ENCODE assay signal across 8 cellular contexts in the genomic region with DNA sequence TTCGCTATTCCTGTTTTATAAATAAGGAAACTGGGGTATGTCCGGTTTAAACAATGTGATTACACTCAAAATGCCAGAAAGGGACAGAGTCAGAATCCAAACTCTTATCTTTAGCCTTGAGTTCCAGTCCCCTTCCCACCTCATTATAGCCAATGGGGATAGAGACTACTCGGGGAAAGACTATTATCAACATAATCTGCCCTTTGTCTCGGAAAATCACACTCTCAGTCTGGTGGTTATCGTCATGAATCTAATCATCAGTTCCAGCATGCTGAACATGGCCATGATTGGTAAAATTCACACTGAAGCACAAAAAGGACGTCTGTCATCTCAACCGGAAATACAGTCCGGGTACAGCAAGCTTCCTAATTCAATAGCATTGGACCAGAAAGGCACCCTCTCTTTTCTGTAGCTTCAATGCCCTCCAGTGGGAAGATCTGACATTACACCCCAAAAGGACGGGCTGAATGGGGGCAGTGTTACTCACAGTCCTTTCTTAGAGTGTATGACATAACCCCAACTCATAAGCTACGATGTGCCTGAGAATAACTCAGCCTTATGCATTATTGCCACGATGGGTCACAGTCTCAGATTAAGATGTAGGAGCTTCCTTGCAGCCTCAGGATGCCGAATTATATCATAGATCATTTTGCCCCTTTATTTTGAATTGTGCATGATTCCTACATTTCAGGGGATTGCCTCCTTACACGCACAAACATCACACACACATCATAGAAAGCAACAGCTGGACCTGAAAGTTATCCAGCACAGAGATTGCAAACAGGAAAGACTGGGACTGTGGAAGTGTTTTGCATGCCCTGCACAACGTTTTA.
DNase-seq lines count a peak whose midpoint lies in the region; ATAC-seq and TF ChIP-seq lines count a peak whose summit lies in the region.

No MANE protein-coding gene starts in this region.

- H3K36me3 ChIP-seq in lower lobe of right lung, result no peaks in the 10 kb centered on the region

- intact Hi-C loops in dorsolateral prefrontal cortex (cut with DNase I) (loop anchor here in 1 of 2 donors (2.0 to 10.0 kb wide), 4 partner anchors 136 to 310 kb away; no protein-coding TSS in a partner anchor), lower lobe of right lung (cut with DNase I) (no loop called here)

- ATAC-seq in GM18861 (IDR thresholded peaks at IDR 0.05; ENCODE audit: unreplicated experiment), result peak; percentile 98
- ATAC-seq in HG03060 (IDR thresholded peaks at IDR 0.05; ENCODE audit: low read depth, unreplicated experiment), result peak; percentile 97
- peak; percentile 88 to 94 for ATAC-seq in lower lobe of right lung

- peak overlapping the region in 1 of 59 donors; percentile 36 for H3K27ac ChIP-seq in dorsolateral prefrontal cortex
- H3K27ac ChIP-seq in lower lobe of right lung, result no peak overlapping the region

- H3K4me3 ChIP-seq in dorsolateral prefrontal cortex (peak overlapping the region in 57 of 59 donors; percentile 4 to 65 (median 42)), lower lobe of right lung (no peak overlapping the region)

- H3K27me3 ChIP-seq in dorsolateral prefrontal cortex (no peaks in the 10 kb centered on the region), lower lobe of right lung (ENCODE audit: low read depth) (no peaks in the 10 kb centered on the region)

- peaks cover 11% of the 10 kb centered on the region for H3K4me1 ChIP-seq in lower lobe of right lung

- TF ChIP-seq CTCF in dorsolateral prefrontal cortex (IDR thresholded peaks at IDR 0.05 in 54 of 56, conservative IDR thresholded peaks at IDR 0.05 in 2 of 56; ENCODE audit: low read depth in 1 of 56, partially characterized antibody in 56 of 56) (peak; percentile 74 to 95 (median 90)), lower lobe of right lung (IDR thresholded peaks at IDR 0.05) (peak; percentile 75)

- DNase-seq in AG20443 (ENCODE audit: low spot score) (peak; percentile 67), NCI-H2227 treated with DMSO at 0.1 percent for 48 hours (lab: John Stamatoyannopoulos, UW) (peak; percentile 2), dorsolateral prefrontal cortex (peak in 8 of 10 donors; percentile 31 to 77 (median 66)), lower lobe of right lung (no peak)
- DNase-seq in activated CD4-positive, alpha-beta T cell treated with anti-CD3 and anti-CD28 coated beads for 48 hours, result peak; percentile 73
- peak; percentile 22 for DNase-seq in stimulated activated CD8-positive, alpha-beta memory T cell treated with anti-CD3 and anti-CD28 coated beads, Interleukin-12 subunit alpha, Interleukin-12 subunit beta, amount 100 ng/mL, for 24 hours (ENCODE audit: extremely low read depth)

- no peaks in the 10 kb centered on the region for H3K9me3 ChIP-seq in lower lobe of right lung
